ENCODE assay signal across 16 cellular contexts in genomic region chr1:12640237-12640957, GRCh38. TPM values are rescaled to one million over a fixed set of nuclear protein-coding genes. Genes with fewer than 3 reads are reported as not detected.
DNase-seq lines count a peak whose midpoint lies in the region; ATAC-seq and TF ChIP-seq lines count a peak whose summit lies in the region.
"Had no signal": no experiment of that assay in that cellular context is flagged by ENCODE, and none has a peak within 500 bp of the region (broad histone marks: within the 10 kb centered on the region; RNA-seq: fewer than 3 reads in every experiment).

No MANE protein-coding gene starts in this region.

- H3K36me3 Mint-ChIP-seq in GM23338 (ENCODE audit: low read depth), result peaks cover 50% of the 10 kb centered on the region
- peaks cover 27% of the 10 kb centered on the region for H3K36me3 Mint-ChIP-seq in natural killer cell treated with Interleukin-12 subunit alpha and Interleukin-12 subunit beta and Interleukin-15 and Interleukin-18, amount 100 ng/mL, for 72 hours

- no peaks in the 10 kb centered on the region for H4K20me1 ChIP-seq in GM23338 (replicated peaks; ENCODE audit: insufficient read depth)

- H3K27ac ChIP-seq in GM23338 (ENCODE audit: low read depth) (no peak overlapping the region), left ventricle myocardium inferior (replicated peaks) (no peak overlapping the region)
- H3K27ac ChIP-seq: PC-9 had no signal

- intact Hi-C loops in left ventricle myocardium inferior (cut with micrococcal nuclease), result no loop called here

- peaks cover 33% of the 10 kb centered on the region for H3K9me3 ChIP-seq in left ventricle myocardium inferior (replicated peaks)

- peaks cover 7% of the 10 kb centered on the region for H3K27me3 Mint-ChIP-seq in GM23338 (ENCODE audit: insufficient read depth, low read depth, poor library complexity)
- peaks cover 0 to 11% of the 10 kb centered on the region in 2 donors for H3K27me3 Mint-ChIP-seq in natural killer cell treated with Interleukin-12 subunit alpha and Interleukin-12 subunit beta and Interleukin-15 and Interleukin-18, amount 100 ng/mL, for 72 hours

- H3K4me1 Mint-ChIP-seq in GM23338, result peaks cover 4% of the 10 kb centered on the region; the same call in 2 of the 3 replicates
- peaks cover 0 to under 1% of the 10 kb centered on the region in 2 donors for H3K4me1 Mint-ChIP-seq in natural killer cell treated with Interleukin-12 subunit alpha and Interleukin-12 subunit beta and Interleukin-15 and Interleukin-18, amount 100 ng/mL, for 72 hours (ENCODE audit: low read depth in 2 of 2)

- in situ Hi-C loops in ACHN (cut with HindIII; ENCODE audit: low pct_ligation_motif_present, low pct_unique_long_range_greater_than_20kb, low sequenced_read_pairs), result no loop called here

- H3K4me2 ChIP-seq in GM23338, result no peak overlapping the region
- H3K4me2 ChIP-seq: PC-9 had no signal

- DNase-seq in ACHN (peak; percentile 15), GM23338 (ENCODE audit: low spot score) (peak; percentile 83), RKO (ENCODE audit: low spot score) (peak; percentile 12), dermis blood vessel endothelial cell (peak; percentile 17), left ventricle myocardium inferior (no peak), nucleus accumbens (lab: John Stamatoyannopoulos, UW) (no peak)
- no peak for DNase-seq in natural killer cell treated with Interleukin-12 subunit alpha and Interleukin-12 subunit beta and Interleukin-15 and Interleukin-18, amount 100 ng/mL, for 72 hours (ENCODE audit: low spot score)
- DNase-seq: Caco-2, DMS153, KG1, NCI-H1092 treated with DMSO at 0.1 percent for 48 hours, NCI-H1694 treated with DMSO at 0.1 percent for 48 hours, NCI-H345, NCI-H526, PC-9 had no signal

- H3K27me3 ChIP-seq in GM23338 (ENCODE audit: insufficient read depth), result no peaks in the 10 kb centered on the region
- H3K27me3 ChIP-seq in left ventricle myocardium inferior (ENCODE audit: low read depth), result no peaks in the 10 kb centered on the region

- peaks cover 12% of the 10 kb centered on the region for H3K4me1 ChIP-seq in GM23338 (ENCODE audit: insufficient read depth)
- peaks cover 10% of the 10 kb centered on the region for H3K4me1 ChIP-seq in left ventricle myocardium inferior

- H2AFZ ChIP-seq in GM23338, result no peak overlapping the region
- H2AFZ ChIP-seq: PC-9 had no signal

- no peak overlapping the region for H3K4me3 Mint-ChIP-seq in GM23338
- no peak overlapping the region for H3K4me3 Mint-ChIP-seq in natural killer cell treated with Interleukin-12 subunit alpha and Interleukin-12 subunit beta and Interleukin-15 and Interleukin-18, amount 100 ng/mL, for 72 hours

- H3K27ac Mint-ChIP-seq in GM23338, result no peak overlapping the region
- no peak overlapping the region for H3K27ac Mint-ChIP-seq in natural killer cell treated with Interleukin-12 subunit alpha and Interleukin-12 subunit beta and Interleukin-15 and Interleukin-18, amount 100 ng/mL, for 72 hours

- no peak for ATAC-seq in GM23338
- no peak for ATAC-seq in natural killer cell treated with Interleukin-12 subunit alpha and Interleukin-12 subunit beta and Interleukin-15 and Interleukin-18, amount 100 ng/mL, for 72 hours

- H3K79me2 ChIP-seq in GM23338 (replicated peaks; ENCODE audit: insufficient read depth), result no peaks in the 10 kb centered on the region

- TF ChIP-seq CTCF in GM23338 (conservative IDR thresholded peaks at IDR 0.05; ENCODE audit: low read depth in 2 of 2) (no peak), left ventricle myocardium inferior (IDR thresholded peaks at IDR 0.05; ENCODE audit: borderline replicate concordance) (no peak)

- H3K9me3 Mint-ChIP-seq in GM23338, result peaks cover 72% of the 10 kb centered on the region
- peaks cover 14% of the 10 kb centered on the region for H3K9me3 Mint-ChIP-seq in natural killer cell treated with Interleukin-12 subunit alpha and Interleukin-12 subunit beta and Interleukin-15 and Interleukin-18, amount 100 ng/mL, for 72 hours

- H3F3A ChIP-seq in GM23338 (replicated peaks; ENCODE audit: low read depth), result peaks cover under 1% of the 10 kb centered on the region; the same call in 1 of the 2 replicates

- no peak overlapping the region for H3K4me3 ChIP-seq in GM23338
- no peak overlapping the region for H3K4me3 ChIP-seq in left ventricle myocardium inferior
- H3K4me3 ChIP-seq: PC-9 had no signal

- no peaks in the 10 kb centered on the region for H3K9me2 ChIP-seq in GM23338 (ENCODE audit: insufficient read depth)

- H3K36me3 ChIP-seq in GM23338 (ENCODE audit: insufficient read depth) (peaks cover 20% of the 10 kb centered on the region; the same call in 1 of the 2 replicates), left ventricle myocardium inferior (no peaks in the 10 kb centered on the region)

TF ChIP-seq in GM23338, 12 proteins besides CTCF, POLR2A, EP300 and RAD21 (continues in another document):
- no peak for TF ChIP-seq NANOG (IDR thresholded peaks at IDR 0.05; ENCODE audit: borderline replicate concordance)
- no peak for TF ChIP-seq JUNB (IDR thresholded peaks at IDR 0.05; ENCODE audit: unreplicated experiment)
- no peak for TF ChIP-seq EZH2phosphoT487 (IDR thresholded peaks at IDR 0.05; ENCODE audit: unreplicated experiment)
- no peak for TF ChIP-seq ZNF114 (CRISPR knock-in tag; IDR thresholded peaks at IDR 0.05)
- no peak for TF ChIP-seq POLR2AphosphoS5 (IDR thresholded peaks at IDR 0.05; ENCODE audit: low read depth)
- no peak for TF ChIP-seq STAT1 (IDR thresholded peaks at IDR 0.05; ENCODE audit: unreplicated experiment)
- no peak for TF ChIP-seq REST (IDR thresholded peaks at IDR 0.05; ENCODE audit: unreplicated experiment)
- no peak for TF ChIP-seq ZNF331 (CRISPR knock-in tag; IDR thresholded peaks at IDR 0.05; ENCODE audit: low read depth)
- no peak for TF ChIP-seq EZH2 (IDR thresholded peaks at IDR 0.05; ENCODE audit: low read depth, unreplicated experiment)
- no peak for TF ChIP-seq CREB1 (CRISPR knock-in tag; IDR thresholded peaks at IDR 0.05; ENCODE audit: low read depth)

RNA-seq across cellular contexts. Expression of gene AADACL4, which starts 3.5 kb away (rescaled TPM):
- not detected in 2 replicates for total RNA-seq in GM23338 (2014; rRNA removed; shearing (Covaris generic))
- not detected in 2 replicates for polyA plus RNA-seq in GM23338 (2016; fragmentation: Nextera tagmentation; extraction: Ambion mirVana)
- total RNA-seq in dermis blood vessel endothelial cell, result not detected in 2 replicates
- total RNA-seq in left ventricle myocardium inferior, result not detected
- not detected for total RNA-seq in natural killer cell treated with Interleukin-12 subunit alpha and Interleukin-12 subunit beta and Interleukin-15 and Interleukin-18, amount 100 ng/mL, for 72 hours
- total RNA-seq: Caco-2, PC-9, SK-MEL-5 had no signal

RNA-seq across cellular contexts. Expression of gene DHRS3, which starts 22.4 kb away (rescaled TPM):
- 21.0 and 21.2 TPM in 2 replicates for total RNA-seq in GM23338 (2014; rRNA removed; shearing (Covaris generic))
- 24.8 and 26.0 TPM in 2 replicates for polyA plus RNA-seq in GM23338 (2016; fragmentation: Nextera tagmentation; extraction: Ambion mirVana)
- total RNA-seq in dermis blood vessel endothelial cell (57.1 and 121 TPM in 2 replicates), left ventricle myocardium inferior (89.7 TPM)
- 100 to 1,000 TPM in 1 of 2 donors, 10 to 100 TPM in 1; 96.6 to 178 TPM for total RNA-seq in natural killer cell treated with Interleukin-12 subunit alpha and Interleukin-12 subunit beta and Interleukin-15 and Interleukin-18, amount 100 ng/mL, for 72 hours
- total RNA-seq: SK-MEL-5 had no signal

Comparison
In these comparisons a context has a peak if more than half of its experiments do, and no peak if none do; other contexts are left out.
1. DNase-seq: peak in ACHN (single experiment), GM23338 (single experiment), RKO (single experiment) and dermis blood vessel endothelial cell (single experiment); none in left ventricle myocardium inferior (single experiment), natural killer cell treated with Interleukin-12 subunit alpha and Interleukin-12 subunit beta and Interleukin-15 and Interleukin-18, amount 100 ng/mL, for 72 hours (single experiment) and nucleus accumbens (0 of 56).